10 cellular contexts compared by ENCODE assay signal in genomic region chr9:105299190-105299854, GRCh38. TPM values are rescaled to one million over a fixed set of nuclear protein-coding genes. Genes with fewer than 3 reads are reported as not detected.
DNase-seq lines count a peak whose midpoint lies in the region; ATAC-seq and TF ChIP-seq lines count a peak whose summit lies in the region.
"Had no signal": no experiment of that assay in that cellular context is flagged by ENCODE, and none has a peak within 500 bp of the region (broad histone marks: within the 10 kb centered on the region; RNA-seq: fewer than 3 reads in every experiment).

No MANE protein-coding gene starts in this region.

- H3K4me1 ChIP-seq in heart right ventricle = peaks cover 0 to 36% (median 16%) of the 10 kb centered on the region in 9 donors
- H3K4me1 ChIP-seq: BLaER1 had no signal

- DNase-seq in activated CD4-positive, alpha-beta T cell treated with anti-CD3 and anti-CD28 coated beads for 36 hours = peak; percentile 34
- DNase-seq in activated CD4-positive, alpha-beta T cell treated with anti-CD3 and anti-CD28 coated beads, Interleukin-2, amount 10 ng/mL, durations not matched to agents 7 days and 5 days = no peak
- DNase-seq in UCSD-AML1 (lab: John Stamatoyannopoulos, UW; ENCODE audit: unreplicated experiment) (peak; percentile 71), heart right ventricle (no peak), T-helper 9 cell (no peak), NCI-H146 (lab: John Stamatoyannopoulos, UW) (no peak)
- no peak for DNase-seq in stimulated activated naive CD8-positive, alpha-beta T cell treated with anti-CD3 and anti-CD28 coated beads, Interleukin-15, amount 100 ng/mL, for 72 hours

- peaks cover 15% of the 10 kb centered on the region for H3K36me3 Mint-ChIP-seq in activated CD4-positive, alpha-beta T cell treated with anti-CD3 and anti-CD28 coated beads for 36 hours (ENCODE audit: low read depth)
- H3K36me3 Mint-ChIP-seq in activated CD4-positive, alpha-beta T cell treated with anti-CD3 and anti-CD28 coated beads, Interleukin-2, amount 10 ng/mL, durations not matched to agents 7 days and 5 days (ENCODE audit: low read depth) = peaks cover 11% of the 10 kb centered on the region

- no peak overlapping the region for H3K4me3 Mint-ChIP-seq in activated CD4-positive, alpha-beta T cell treated with anti-CD3 and anti-CD28 coated beads for 36 hours
- no peak overlapping the region for H3K4me3 Mint-ChIP-seq in activated CD4-positive, alpha-beta T cell treated with anti-CD3 and anti-CD28 coated beads, Interleukin-2, amount 10 ng/mL, durations not matched to agents 7 days and 5 days
- H3K4me3 Mint-ChIP-seq in stimulated activated naive CD8-positive, alpha-beta T cell treated with anti-CD3 and anti-CD28 coated beads, Interleukin-15, amount 100 ng/mL, for 72 hours = no peak overlapping the region
- H3K4me3 Mint-ChIP-seq: T-helper 1 cell treated with Interleukin-12 subunit alpha and Interleukin-12 subunit beta and Interleukin-4 antibody, amounts not matched to agents 30 μg/mL and 1 μg/mL, for 36 hours had no signal

- H3K36me3 ChIP-seq in heart right ventricle = peaks cover 0 to 24% (median 0%) of the 10 kb centered on the region in 9 donors

- intact Hi-C loops in activated CD4-positive, alpha-beta T cell treated with anti-CD3 and anti-CD28 coated beads for 36 hours (cut with DNase I, micrococcal nuclease) = loop anchor here in 1 of 2 experiments (2.0 kb wide), 1 partner anchor 55 kb away; the partner anchor contains the start of gene SLC44A1
- intact Hi-C loops in heart right ventricle (cut with DNase I) = loop anchor here in 3 of 10 donors (5.0 to 10.0 kb wide), 2 partner anchors 52 to 55 kb away; partner anchors contain the start of gene SLC44A1 (in 1 of the 3)

- H3K27ac Mint-ChIP-seq in activated CD4-positive, alpha-beta T cell treated with anti-CD3 and anti-CD28 coated beads for 36 hours = no peak overlapping the region
- H3K27ac Mint-ChIP-seq in activated CD4-positive, alpha-beta T cell treated with anti-CD3 and anti-CD28 coated beads, Interleukin-2, amount 10 ng/mL, durations not matched to agents 7 days and 5 days = no peak overlapping the region
- no peak overlapping the region for H3K27ac Mint-ChIP-seq in stimulated activated naive CD8-positive, alpha-beta T cell treated with anti-CD3 and anti-CD28 coated beads, Interleukin-15, amount 100 ng/mL, for 72 hours
- H3K27ac Mint-ChIP-seq: T-helper 1 cell treated with Interleukin-12 subunit alpha and Interleukin-12 subunit beta and Interleukin-4 antibody, amounts not matched to agents 30 μg/mL and 1 μg/mL, for 36 hours had no signal

- POLR2A ChIA-PET in activated CD4-positive, alpha-beta T cell treated with anti-CD3 and anti-CD28 coated beads for 36 hours (lab: Charles Lee) = no interaction called here
- POLR2A ChIA-PET in activated CD4-positive, alpha-beta T cell treated with anti-CD3 and anti-CD28 coated beads, Interleukin-2, amount 10 ng/mL, durations not matched to agents 7 days and 5 days (lab: Charles Lee) = no interaction called here

- no peaks in the 10 kb centered on the region for H3K27me3 Mint-ChIP-seq in activated CD4-positive, alpha-beta T cell treated with anti-CD3 and anti-CD28 coated beads for 36 hours
- no peaks in the 10 kb centered on the region for H3K27me3 Mint-ChIP-seq in activated CD4-positive, alpha-beta T cell treated with anti-CD3 and anti-CD28 coated beads, Interleukin-2, amount 10 ng/mL, durations not matched to agents 7 days and 5 days
- no peaks in the 10 kb centered on the region for H3K27me3 Mint-ChIP-seq in stimulated activated naive CD8-positive, alpha-beta T cell treated with anti-CD3 and anti-CD28 coated beads, Interleukin-15, amount 100 ng/mL, for 72 hours

- H3K4me3 ChIP-seq in heart right ventricle = no peak overlapping the region
- H3K4me3 ChIP-seq: BLaER1 had no signal

- no peaks in the 10 kb centered on the region for H3K9me3 Mint-ChIP-seq in activated CD4-positive, alpha-beta T cell treated with anti-CD3 and anti-CD28 coated beads for 36 hours (ENCODE audit: low read depth)
- no peaks in the 10 kb centered on the region for H3K9me3 Mint-ChIP-seq in activated CD4-positive, alpha-beta T cell treated with anti-CD3 and anti-CD28 coated beads, Interleukin-2, amount 10 ng/mL, durations not matched to agents 7 days and 5 days
- H3K9me3 Mint-ChIP-seq in stimulated activated naive CD8-positive, alpha-beta T cell treated with anti-CD3 and anti-CD28 coated beads, Interleukin-15, amount 100 ng/mL, for 72 hours = no peaks in the 10 kb centered on the region
- H3K9me3 Mint-ChIP-seq: T-helper 1 cell treated with Interleukin-12 subunit alpha and Interleukin-12 subunit beta and Interleukin-4 antibody, amounts not matched to agents 30 μg/mL and 1 μg/mL, for 36 hours had no signal

- 85 to 89% methylated on average over 7 of the region's 7 CpGs for WGBS in heart right ventricle, 2 donors

- CTCF ChIA-PET in activated CD4-positive, alpha-beta T cell treated with anti-CD3 and anti-CD28 coated beads for 36 hours (lab: Charles Lee) = interaction anchor here (0.5 to 0.8 kb wide), 2 partner anchors 106 to 158 kb away, joined by 3 read pairs; no protein-coding TSS in a partner anchor
- CTCF ChIA-PET in activated CD4-positive, alpha-beta T cell treated with anti-CD3 and anti-CD28 coated beads, Interleukin-2, amount 10 ng/mL, durations not matched to agents 7 days and 5 days (lab: Charles Lee) = no interaction called here

- no peak for TF ChIP-seq CTCF in heart right ventricle (IDR thresholded peaks at IDR 0.05)

- ATAC-seq in activated CD4-positive, alpha-beta T cell treated with anti-CD3 and anti-CD28 coated beads for 36 hours = peak; percentile 80
- peak in 5 of 8 donors; percentile 55 to 92 (median 78) for ATAC-seq in heart right ventricle
- ATAC-seq in stimulated activated naive CD8-positive, alpha-beta T cell treated with anti-CD3 and anti-CD28 coated beads, Interleukin-15, amount 100 ng/mL, for 72 hours = peak; percentile 79
- no peak for ATAC-seq in GM21381 (IDR thresholded peaks at IDR 0.05; ENCODE audit: unreplicated experiment)

- H3K27ac ChIP-seq in heart right ventricle = peak overlapping the region in 4 of 10 donors; percentile 11 to 69 (median 42)
- H3K27ac ChIP-seq: BLaER1 had no signal

- no peaks in the 10 kb centered on the region for H3K27me3 ChIP-seq in heart right ventricle
- H3K27me3 ChIP-seq: BLaER1 had no signal

- peaks cover 14% of the 10 kb centered on the region for H3K4me1 Mint-ChIP-seq in activated CD4-positive, alpha-beta T cell treated with anti-CD3 and anti-CD28 coated beads for 36 hours
- peaks cover 12% of the 10 kb centered on the region for H3K4me1 Mint-ChIP-seq in activated CD4-positive, alpha-beta T cell treated with anti-CD3 and anti-CD28 coated beads, Interleukin-2, amount 10 ng/mL, durations not matched to agents 7 days and 5 days
- H3K4me1 Mint-ChIP-seq in stimulated activated naive CD8-positive, alpha-beta T cell treated with anti-CD3 and anti-CD28 coated beads, Interleukin-15, amount 100 ng/mL, for 72 hours = peaks cover 13% of the 10 kb centered on the region

- no peaks in the 10 kb centered on the region for H3K9me3 ChIP-seq in heart right ventricle
- H3K9me3 ChIP-seq: BLaER1 had no signal

RNA-seq across cellular contexts. Expression of gene SLC44A1, which starts 54.9 kb away (rescaled TPM):
- total RNA-seq in activated CD4-positive, alpha-beta T cell treated with anti-CD3 and anti-CD28 coated beads for 36 hours = 10 to 100 TPM in 1 of 2 experiments, 1 to 10 TPM in 1; 9.7 to 10.4 TPM
- total RNA-seq in activated CD4-positive, alpha-beta T cell treated with anti-CD3 and anti-CD28 coated beads, Interleukin-2, amount 10 ng/mL, durations not matched to agents 7 days and 5 days = 10 to 100 TPM; 19.6 to 21.8 TPM
- 10 to 100 TPM; 12.6 to 29.0 (median 19.0) TPM for total RNA-seq in heart right ventricle
- polyA plus RNA-seq in heart right ventricle = 10 to 100 TPM in 1 of 2 donors, 1 to 10 TPM in 1; 6.1 to 12.5 TPM

Comparison
In these comparisons a context has a peak if more than half of its experiments do, and no peak if none do; other contexts are left out.
1. DNase-seq: peak in activated CD4-positive, alpha-beta T cell treated with anti-CD3 and anti-CD28 coated beads for 36 hours (single experiment) and UCSD-AML1 (single experiment); none in activated CD4-positive, alpha-beta T cell treated with anti-CD3 and anti-CD28 coated beads, Interleukin-2, amount 10 ng/mL, durations not matched to agents 7 days and 5 days (single experiment), heart right ventricle (0 of 2), stimulated activated naive CD8-positive, alpha-beta T cell treated with anti-CD3 and anti-CD28 coated beads, Interleukin-15, amount 100 ng/mL, for 72 hours (0 of 2), T-helper 9 cell (single experiment) and NCI-H146 (single experiment).